Comparison of ENCODE assay signal across 22 cellular contexts in genomic region chr12:80792861-80793260, GRCh38.
DNase-seq lines count a peak whose midpoint lies in the region; ATAC-seq, FAIRE-seq and TF ChIP-seq lines count a peak whose summit lies in the region.
"Had no signal": no experiment of that assay in that cellular context is flagged by ENCODE, and none has a peak within 500 bp of the region (broad histone marks: within the 10 kb centered on the region; RNA-seq: fewer than 3 reads in every experiment).

No MANE protein-coding gene starts in this region.

- intact Hi-C loops in endothelial cell of umbilical vein (cut with micrococcal nuclease): no loop called here

- H3K9me3 Mint-ChIP-seq in activated T-cell treated with anti-CD3 and anti-CD28 coated beads, Interleukin-2, amount 50 U/mL, for 72 hours: peaks cover 0 to 5% of the 10 kb centered on the region in 2 donors
- H3K9me3 Mint-ChIP-seq: HFFc6 had no signal

- no peaks in the 10 kb centered on the region for H3K36me3 Mint-ChIP-seq in activated T-cell treated with anti-CD3 and anti-CD28 coated beads, Interleukin-2, amount 50 U/mL, for 72 hours (ENCODE audit: insufficient read depth in 2 of 2)
- H3K36me3 Mint-ChIP-seq: CD8-positive, alpha-beta memory T cell had no signal

- no peaks in the 10 kb centered on the region for H3K79me2 ChIP-seq in endothelial cell of umbilical vein (ENCODE audit: control insufficient read depth, insufficient read depth, low read length)

- POLR2A ChIA-PET in endothelial cell of umbilical vein (lab: Charles Lee): no interaction called here

- TF ChIP-seq POLR2A in endothelial cell of umbilical vein (IDR thresholded peaks at IDR 0.05; ENCODE audit: low read depth, low read length): no peak

- FAIRE-seq in endothelial cell of umbilical vein (lab: Jason Lieb, UNC): no peak
- FAIRE-seq: GM12891, GM18507 had no signal

- H3K27ac Mint-ChIP-seq in activated T-cell treated with anti-CD3 and anti-CD28 coated beads, Interleukin-2, amount 50 U/mL, for 72 hours: no peak overlapping the region
- H3K27ac Mint-ChIP-seq: CD14-positive monocyte; CD4-positive, alpha-beta T cell; CD8-positive, alpha-beta memory T cell; GM23338; HFFc6 had no signal

- no peak overlapping the region for H2AFZ ChIP-seq in endothelial cell of umbilical vein (ENCODE audit: low read depth, low read length)
- H2AFZ ChIP-seq: GM23338 had no signal

- DNase-seq in ELR (ENCODE audit: low read depth) (peak; percentile 38), LHCN-M2 (ENCODE audit: low read depth) (peak; percentile 15), endothelial cell of umbilical vein (ENCODE audit: low read depth, low spot score) (no peak), AG08396 (ENCODE audit: low spot score) (no peak), SW480 (ENCODE audit: low spot score) (no peak)
- DNase-seq in activated T-cell treated with anti-CD3 and anti-CD28 coated beads, Interleukin-2, amount 50 U/mL, for 72 hours: no peak
- DNase-seq: AML-193; BE2C; CD4-positive, alpha-beta T cell; CD8-positive, alpha-beta memory T cell; COR-L47; DMS153; DND-41; GF-D8; H9; HFFc6 had no signal

- no peak for ATAC-seq in HG02870 (IDR thresholded peaks at IDR 0.05; ENCODE audit: unreplicated experiment)
- no peak for ATAC-seq in activated T-cell treated with anti-CD3 and anti-CD28 coated beads, Interleukin-2, amount 50 U/mL, for 72 hours (replicated peaks in 1 of 2)
- ATAC-seq: GM23338 had no signal

- H3K27ac ChIP-seq in endothelial cell of umbilical vein (ENCODE audit: insufficient read depth, low read depth, low read length): no peak overlapping the region
- H3K27ac ChIP-seq: BLaER1 treated with 17β-estradiol and CSF1 and Interleukin-3, amounts not matched to agents 10 nM and 100 nM had no signal

- no peaks in the 10 kb centered on the region for H3K27me3 ChIP-seq in endothelial cell of umbilical vein (ENCODE audit: control insufficient read depth in 2 of 2, insufficient read depth in 2 of 2, low read length in 2 of 2)
- H3K27me3 ChIP-seq: BE2C; BLaER1 treated with 17β-estradiol and CSF1 and Interleukin-3, amounts not matched to agents 10 nM and 100 nM had no signal

- no peaks in the 10 kb centered on the region for H3K4me1 Mint-ChIP-seq in activated T-cell treated with anti-CD3 and anti-CD28 coated beads, Interleukin-2, amount 50 U/mL, for 72 hours (ENCODE audit: low read depth)
- H3K4me1 Mint-ChIP-seq: CD14-positive monocyte; CD8-positive, alpha-beta memory T cell had no signal

- H4K20me1 ChIP-seq in endothelial cell of umbilical vein (replicated peaks; ENCODE audit: control insufficient read depth, extremely low read depth, insufficient read depth, low read length): no peaks in the 10 kb centered on the region
- H4K20me1 ChIP-seq: BLaER1 treated with 17β-estradiol and CSF1 and Interleukin-3, amounts not matched to agents 10 nM and 100 nM had no signal

- no peak overlapping the region for H3K9ac ChIP-seq in endothelial cell of umbilical vein (replicated peaks; ENCODE audit: extremely low read depth, insufficient read depth, low read length)
- H3K9ac ChIP-seq: BLaER1 treated with 17β-estradiol and CSF1 and Interleukin-3, amounts not matched to agents 10 nM and 100 nM had no signal

- no peak overlapping the region for H3K4me2 ChIP-seq in endothelial cell of umbilical vein (ENCODE audit: insufficient read depth, low read length)
- H3K4me2 ChIP-seq: BLaER1 treated with 17β-estradiol and CSF1 and Interleukin-3, amounts not matched to agents 10 nM and 100 nM; GM23338 had no signal

- H3K9me3 ChIP-seq in endothelial cell of umbilical vein (replicated peaks; ENCODE audit: control insufficient read depth, insufficient read depth, low read length): no peaks in the 10 kb centered on the region
- H3K9me3 ChIP-seq: BE2C; BLaER1 treated with 17β-estradiol and CSF1 and Interleukin-3, amounts not matched to agents 10 nM and 100 nM had no signal

- TF ChIP-seq CTCF in endothelial cell of umbilical vein (IDR thresholded peaks at IDR 0.05; ENCODE audit: extremely low read depth in 1 of 2, insufficient read depth in 1 of 2, low read depth in 1 of 2, low read length in 2 of 2): no peak

- dilution Hi-C loops in endothelial cell of umbilical vein (cut with MboI; ENCODE audit: extremely low pct_ligation_motif_present, low sequenced_read_pairs): no loop called here

- H3K4me3 Mint-ChIP-seq in activated T-cell treated with anti-CD3 and anti-CD28 coated beads, Interleukin-2, amount 50 U/mL, for 72 hours: no peak overlapping the region
- H3K4me3 Mint-ChIP-seq: CD14-positive monocyte; CD4-positive, alpha-beta T cell; CD8-positive, alpha-beta memory T cell; GM23338; H9; HFFc6 had no signal

- CTCF ChIA-PET in endothelial cell of umbilical vein (lab: Charles Lee): interaction anchor here (1.7 kb wide), 1 partner anchor 465 kb away, joined by 7 read pairs; no protein-coding TSS in a partner anchor

- no peak overlapping the region for H3K4me3 ChIP-seq in endothelial cell of umbilical vein (replicated peaks in 1 of 3; ENCODE audit: insufficient read depth in 1 of 3, low read depth in 1 of 3, low read length in 3 of 3)
- H3K4me3 ChIP-seq: BLaER1 treated with 17β-estradiol and CSF1 and Interleukin-3, amounts not matched to agents 10 nM and 100 nM; GM23338 had no signal

- no peaks in the 10 kb centered on the region for H3K36me3 ChIP-seq in endothelial cell of umbilical vein (ENCODE audit: control insufficient read depth in 2 of 2, extremely low read depth in 1 of 2, insufficient read depth in 2 of 2, low read length in 2 of 2)
- H3K36me3 ChIP-seq: BE2C; BLaER1 treated with 17β-estradiol and CSF1 and Interleukin-3, amounts not matched to agents 10 nM and 100 nM had no signal

- H3K9me1 ChIP-seq in endothelial cell of umbilical vein (replicated peaks; ENCODE audit: control insufficient read depth, extremely low read depth, insufficient read depth, low read length): no peaks in the 10 kb centered on the region

- BruUV-seq in endothelial cell of umbilical vein (replicated peaks; lab: Mats Ljungman, UMichigan): no TSS peak

- no peaks in the 10 kb centered on the region for H3K4me1 ChIP-seq in endothelial cell of umbilical vein (ENCODE audit: control insufficient read depth, extremely low read depth, insufficient read depth, low read length)

- H3K27me3 Mint-ChIP-seq in activated T-cell treated with anti-CD3 and anti-CD28 coated beads, Interleukin-2, amount 50 U/mL, for 72 hours (ENCODE audit: low read depth): no peaks in the 10 kb centered on the region
- H3K27me3 Mint-ChIP-seq: CD4-positive, alpha-beta T cell; CD8-positive, alpha-beta memory T cell had no signal

TF ChIP-seq in endothelial cell of umbilical vein, 7 proteins besides CTCF, POLR2A, EP300 and RAD21:
- TF ChIP-seq MAX (IDR thresholded peaks at IDR 0.05; ENCODE audit: insufficient read depth, insufficient read length) (no peak), EZH2 (IDR thresholded peaks at IDR 0.05; ENCODE audit: borderline replicate concordance, low read depth, low read length, severe bottlenecking) (no peak), MYC (IDR thresholded peaks at IDR 0.05; ENCODE audit: low read depth, low read length) (no peak), JUN (IDR thresholded peaks at IDR 0.05; ENCODE audit: borderline replicate concordance, insufficient read depth, insufficient read length, low read depth) (peak; percentile 8)

Comparison
In these comparisons a context has a peak if more than half of its experiments do, and no peak if none do; other contexts are left out.
1. DNase-seq: peak in ELR (single experiment) and LHCN-M2 (single experiment); none in endothelial cell of umbilical vein (single experiment), activated T-cell treated with anti-CD3 and anti-CD28 coated beads, Interleukin-2, amount 50 U/mL, for 72 hours (0 of 2), AG08396 (single experiment) and SW480 (single experiment).